In genomic region chr17:57674894-57675293, GRCh38 we compare ENCODE assay signal across 28 cellular contexts.
DNase-seq lines count a peak whose midpoint lies in the region; ATAC-seq and TF ChIP-seq lines count a peak whose summit lies in the region.
"Had no signal": no experiment of that assay in that cellular context is flagged by ENCODE, and none has a peak within 500 bp of the region (broad histone marks: within the 10 kb centered on the region; RNA-seq: fewer than 3 reads in every experiment).

No MANE protein-coding gene starts in this region.

- ATAC-seq in naive thymus-derived CD8-positive, alpha-beta T cell, result no peak
- ATAC-seq in SK-N-SH treated with all-trans-retinoic acid at 6 μM for 48 hours, result no peak
- ATAC-seq: PC-3, psoas muscle had no signal

- no peak overlapping the region for H3K27ac Mint-ChIP-seq in endodermal cell
- H3K27ac Mint-ChIP-seq in naive thymus-derived CD8-positive, alpha-beta T cell, result peak overlapping the region in 6 of 10 donors; percentile 26 to 43 (median 30)
- H3K27ac Mint-ChIP-seq: activated B cell treated with CpG ODN at 0.5 μM for 24 hours, H9 had no signal

- H3K4me3 ChIP-seq in endodermal cell (ENCODE audit: low read length), result no peak overlapping the region
- H3K4me3 ChIP-seq: ascending aorta, dorsolateral prefrontal cortex, psoas muscle, sigmoid colon, SK-N-MC, tibial nerve had no signal

- H3K27me3 Mint-ChIP-seq in endodermal cell (ENCODE audit: insufficient read depth), result no peaks in the 10 kb centered on the region
- H3K27me3 Mint-ChIP-seq in naive thymus-derived CD8-positive, alpha-beta T cell, result no peaks in the 10 kb centered on the region
- H3K27me3 Mint-ChIP-seq: activated B cell treated with CpG ODN at 0.5 μM for 24 hours; activated naive CD8-positive, alpha-beta T cell treated with anti-CD3 and anti-CD28 coated beads, Interleukin-2, amount 10 ng/mL, durations not matched to agents 7 days and 5 days had no signal

- no peaks in the 10 kb centered on the region for H3K9me3 ChIP-seq in endodermal cell (ENCODE audit: control insufficient read depth, low read length)
- H3K9me3 ChIP-seq: ascending aorta, psoas muscle, sigmoid colon, tibial nerve had no signal

- H3K4me1 Mint-ChIP-seq in endodermal cell, result peaks cover 7% of the 10 kb centered on the region
- peaks cover 27 to 41% (median 38%) of the 10 kb centered on the region in 4 donors for H3K4me1 Mint-ChIP-seq in naive thymus-derived CD8-positive, alpha-beta T cell

- DNase-seq in Ammon's horn (ENCODE audit: low spot score), result peak; percentile 42
- peak; percentile 8 for DNase-seq in G401 (ENCODE audit: low spot score)
- DNase-seq in endodermal cell, result peak; percentile 39
- no peak for DNase-seq in naive thymus-derived CD8-positive, alpha-beta T cell
- no peak for DNase-seq in NCI-H1436 (lab: John Stamatoyannopoulos, UW)
- no peak for DNase-seq in NCI-H2081 treated with DMSO at 0.1 percent for 48 hours (lab: John Stamatoyannopoulos, UW)
- no peak for DNase-seq in NCI-H2196 (lab: John Stamatoyannopoulos, UW; ENCODE audit: unreplicated experiment)
- DNase-seq: ACHN; activated B cell treated with CpG ODN at 0.5 μM for 24 hours; activated effector memory CD4-positive, alpha-beta T cell treated with Interleukin-2 at 50 U/mL for 16 hours; activated naive CD8-positive, alpha-beta T cell treated with anti-CD3 and anti-CD28 coated beads, Interleukin-2, amount 10 ng/mL, durations not matched to agents 7 days and 5 days; activated T-cell treated with anti-CD3 and anti-CD28 coated beads for 4 hours; central memory CD4-positive, alpha-beta T cell; H9; Karpas-422; NCI-H1417; NCI-H2029 treated with DMSO at 0.1 percent for 48 hours; NCI-H226; NCI-H69; PC-3; psoas muscle; sigmoid colon; stimulated activated CD4-positive, alpha-beta T cell treated with anti-CD3 and anti-CD28 coated beads, Interleukin-4, amount 100 ng/mL, for 1 hour had no signal

- H3K4me3 Mint-ChIP-seq in endodermal cell, result no peak overlapping the region
- H3K4me3 Mint-ChIP-seq in naive thymus-derived CD8-positive, alpha-beta T cell, result no peak overlapping the region
- H3K4me3 Mint-ChIP-seq: activated B cell treated with CpG ODN at 0.5 μM for 24 hours; activated naive CD8-positive, alpha-beta T cell treated with anti-CD3 and anti-CD28 coated beads, Interleukin-2, amount 10 ng/mL, durations not matched to agents 7 days and 5 days; H9 had no signal

- POLR2A ChIA-PET in naive thymus-derived CD8-positive, alpha-beta T cell (lab: Charles Lee), result no interaction called here

- no peak overlapping the region for H3K9ac ChIP-seq in endodermal cell (ENCODE audit: extremely low read depth, low read length, poor library complexity, severe bottlenecking)

- in situ Hi-C loops in G401 (cut with HindIII; ENCODE audit: low sequenced_read_pairs), result no loop called here

- no peaks in the 10 kb centered on the region for H3K9me3 Mint-ChIP-seq in endodermal cell
- H3K9me3 Mint-ChIP-seq in naive thymus-derived CD8-positive, alpha-beta T cell, result no peaks in the 10 kb centered on the region
- H3K9me3 Mint-ChIP-seq: activated B cell treated with CpG ODN at 0.5 μM for 24 hours; activated naive CD8-positive, alpha-beta T cell treated with anti-CD3 and anti-CD28 coated beads, Interleukin-2, amount 10 ng/mL, durations not matched to agents 7 days and 5 days; H9 had no signal

- no peaks in the 10 kb centered on the region for H3K4me1 ChIP-seq in endodermal cell (ENCODE audit: control insufficient read depth, insufficient read depth, low read length)

- H3K36me3 ChIP-seq in endodermal cell (ENCODE audit: control insufficient read depth, insufficient read depth, low read length), result peaks cover 14% of the 10 kb centered on the region

- TF ChIP-seq CTCF in endodermal cell (conservative IDR thresholded peaks at IDR 0.05), result no peak

- no peak overlapping the region for H3K27ac ChIP-seq in endodermal cell (ENCODE audit: low read depth, low read length)
- H3K27ac ChIP-seq: ascending aorta, psoas muscle, sigmoid colon, SK-N-MC, tibial nerve had no signal

- WGBS in endodermal cell (ENCODE audit: insufficient coverage in 1 of 2, insufficient read length in 1 of 2), 2 experiments, result 96 to 97% methylated on average over 17 to 22 of the region's 22 CpGs

- H3K27me3 ChIP-seq in endodermal cell (ENCODE audit: control insufficient read depth, insufficient read depth, low read length, poor library complexity, severe bottlenecking), result no peaks in the 10 kb centered on the region
- H3K27me3 ChIP-seq: ascending aorta, dorsolateral prefrontal cortex, sigmoid colon, tibial nerve had no signal

- H3K36me3 Mint-ChIP-seq in endodermal cell (ENCODE audit: low read depth), result peaks cover 29% of the 10 kb centered on the region
- peaks cover 0 to 23% (median 3%) of the 10 kb centered on the region in 3 donors for H3K36me3 Mint-ChIP-seq in naive thymus-derived CD8-positive, alpha-beta T cell

TF ChIP-seq in SK-N-SH treated with all-trans-retinoic acid at 6 μM for 48 hours, 23 proteins besides CTCF, POLR2A, EP300 and RAD21:
- TF ChIP-seq ISL1 (CRISPR knock-in tag; IDR thresholded peaks at IDR 0.05) (no peak), PATZ1 (CRISPR knock-in tag; IDR thresholded peaks at IDR 0.05; ENCODE audit: borderline replicate concordance) (no peak), BACH2 (CRISPR knock-in tag; IDR thresholded peaks at IDR 0.05; ENCODE audit: borderline replicate concordance) (no peak), ESRRG (CRISPR knock-in tag; IDR thresholded peaks at IDR 0.05) (no peak), RARB (CRISPR knock-in tag; IDR thresholded peaks at IDR 0.05) (no peak), OSR1 (CRISPR knock-in tag; IDR thresholded peaks at IDR 0.05) (no peak), ZNF565 (CRISPR knock-in tag; conservative IDR thresholded peaks at IDR 0.05; ENCODE audit: low read depth) (no peak), CSDC2 (CRISPR knock-in tag; IDR thresholded peaks at IDR 0.05) (no peak), ZFP30 (CRISPR knock-in tag; IDR thresholded peaks at IDR 0.05) (no peak), GLIS3 (CRISPR knock-in tag; IDR thresholded peaks at IDR 0.05) (no peak), PPARA (CRISPR knock-in tag; IDR thresholded peaks at IDR 0.05; ENCODE audit: borderline replicate concordance) (no peak)
- TF ChIP-seq, protein P1, sequence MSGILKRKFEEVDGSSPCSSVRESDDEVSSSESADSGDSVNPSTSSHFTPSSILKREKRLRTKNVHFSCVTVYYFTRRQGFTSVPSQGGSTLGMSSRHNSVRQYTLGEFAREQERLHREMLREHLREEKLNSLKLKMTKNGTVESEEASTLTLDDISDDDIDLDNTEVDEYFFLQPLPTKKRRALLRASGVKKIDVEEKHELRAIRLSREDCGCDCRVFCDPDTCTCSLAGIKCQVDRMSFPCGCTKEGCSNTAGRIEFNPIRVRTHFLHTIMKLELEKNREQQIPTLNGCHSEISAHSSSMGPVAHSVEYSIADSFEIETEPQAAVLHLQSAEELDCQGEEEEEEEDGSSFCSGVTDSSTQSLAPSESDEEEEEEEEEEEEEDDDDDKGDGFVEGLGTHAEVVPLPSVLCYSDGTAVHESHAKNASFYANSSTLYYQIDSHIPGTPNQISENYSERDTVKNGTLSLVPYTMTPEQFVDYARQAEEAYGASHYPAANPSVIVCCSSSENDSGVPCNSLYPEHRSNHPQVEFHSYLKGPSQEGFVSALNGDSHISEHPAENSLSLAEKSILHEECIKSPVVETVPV (CRISPR knock-in tag; IDR thresholded peaks at IDR 0.05), result no peak
- TF ChIP-seq, protein P2, sequence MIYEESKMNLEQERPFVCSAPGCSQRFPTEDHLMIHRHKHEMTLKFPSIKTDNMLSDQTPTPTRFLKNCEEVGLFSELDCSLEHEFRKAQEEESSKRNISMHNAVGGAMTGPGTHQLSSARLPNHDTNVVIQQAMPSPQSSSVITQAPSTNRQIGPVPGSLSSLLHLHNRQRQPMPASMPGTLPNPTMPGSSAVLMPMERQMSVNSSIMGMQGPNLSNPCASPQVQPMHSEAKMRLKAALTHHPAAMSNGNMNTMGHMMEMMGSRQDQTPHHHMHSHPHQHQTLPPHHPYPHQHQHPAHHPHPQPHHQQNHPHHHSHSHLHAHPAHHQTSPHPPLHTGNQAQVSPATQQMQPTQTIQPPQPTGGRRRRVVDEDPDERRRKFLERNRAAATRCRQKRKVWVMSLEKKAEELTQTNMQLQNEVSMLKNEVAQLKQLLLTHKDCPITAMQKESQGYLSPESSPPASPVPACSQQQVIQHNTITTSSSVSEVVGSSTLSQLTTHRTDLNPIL (CRISPR knock-in tag; IDR thresholded peaks at IDR 0.05; ENCODE audit: low read depth), result no peak
- TF ChIP-seq, protein P3, sequence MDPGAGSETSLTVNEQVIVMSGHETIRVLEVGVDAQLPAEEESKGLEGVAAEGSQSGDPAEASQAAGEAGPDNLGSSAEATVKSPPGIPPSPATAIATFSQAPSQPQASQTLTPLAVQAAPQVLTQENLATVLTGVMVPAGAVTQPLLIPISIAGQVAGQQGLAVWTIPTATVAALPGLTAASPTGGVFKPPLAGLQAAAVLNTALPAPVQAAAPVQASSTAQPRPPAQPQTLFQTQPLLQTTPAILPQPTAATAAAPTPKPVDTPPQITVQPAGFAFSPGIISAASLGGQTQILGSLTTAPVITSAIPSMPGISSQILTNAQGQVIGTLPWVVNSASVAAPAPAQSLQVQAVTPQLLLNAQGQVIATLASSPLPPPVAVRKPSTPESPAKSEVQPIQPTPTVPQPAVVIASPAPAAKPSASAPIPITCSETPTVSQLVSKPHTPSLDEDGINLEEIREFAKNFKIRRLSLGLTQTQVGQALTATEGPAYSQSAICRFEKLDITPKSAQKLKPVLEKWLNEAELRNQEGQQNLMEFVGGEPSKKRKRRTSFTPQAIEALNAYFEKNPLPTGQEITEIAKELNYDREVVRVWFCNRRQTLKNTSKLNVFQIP (CRISPR knock-in tag; IDR thresholded peaks at IDR 0.05; ENCODE audit: borderline replicate concordance, low read depth), result no peak

Comparison
In these comparisons a context has a peak if more than half of its experiments do, and no peak if none do; other contexts are left out.
1. DNase-seq: peak in Ammon's horn (single experiment), G401 (single experiment) and endodermal cell (single experiment); none in naive thymus-derived CD8-positive, alpha-beta T cell (0 of 10), NCI-H1436 (single experiment), NCI-H2081 treated with DMSO at 0.1 percent for 48 hours (single experiment) and NCI-H2196 (single experiment).